8 cellular contexts compared by ENCODE assay signal in genomic region chr1:27145934-27146354, GRCh38. TPM values are rescaled to one million over a fixed set of nuclear protein-coding genes. Genes with fewer than 3 reads are reported as not detected.
DNase-seq lines count a peak whose midpoint lies in the region; ATAC-seq and TF ChIP-seq lines count a peak whose summit lies in the region.

No MANE protein-coding gene starts in this region.

- no peaks in the 10 kb centered on the region for H3K9me2 ChIP-seq in SK-N-SH

- H3F3A ChIP-seq in SK-N-SH (replicated peaks; ENCODE audit: insufficient read depth): peaks cover 28% of the 10 kb centered on the region

- H3K27me3 ChIP-seq in SK-N-SH (ENCODE audit: insufficient read depth) (no peaks in the 10 kb centered on the region), sigmoid colon (no peaks in the 10 kb centered on the region)
- H3K27me3 ChIP-seq in naive thymus-derived CD4-positive, alpha-beta T cell (ENCODE audit: control insufficient read depth in 2 of 2, insufficient read depth in 2 of 2, low read length in 2 of 2): no peaks in the 10 kb centered on the region

- intact Hi-C loops in head of caudate nucleus (cut with DNase I) (no loop called here), sigmoid colon (cut with DNase I) (no loop called here)
- intact Hi-C loops in naive thymus-derived CD4-positive, alpha-beta T cell (cut with micrococcal nuclease): no loop called here

- peak overlapping the region; percentile 60; the same call in 1 of the 2 replicates for H2AFZ ChIP-seq in SK-N-SH (ENCODE audit: low read depth)

- H3K4me3 ChIP-seq in SK-N-SH (ENCODE audit: low read depth in 2 of 2, low read length in 1 of 2): no peak overlapping the region
- no peak overlapping the region for H3K4me3 ChIP-seq in sigmoid colon
- no peak overlapping the region for H3K4me3 ChIP-seq in naive thymus-derived CD4-positive, alpha-beta T cell (ENCODE audit: low read length)

- WGBS in SK-N-SH (ENCODE audit: low lambda C conversion rate): 9% methylated on average over 6 of the region's 7 CpGs
- 86 to 90% methylated on average over 7 of the region's 7 CpGs for WGBS in sigmoid colon, 2 donors

- peak overlapping the region in 2 of 9 donors; percentile 15 to 36 for H3K27ac Mint-ChIP-seq in naive thymus-derived CD4-positive, alpha-beta T cell

- H3K4me2 ChIP-seq in SK-N-SH: peak overlapping the region; percentile 70

- peak overlapping the region; percentile 82 to 91; a peak in 3 of 4 replicates for H3K27ac ChIP-seq in SK-N-SH (ENCODE audit: low read depth in 2 of 2, low read length in 1 of 2)
- peak overlapping the region; percentile 67 to 89 (median 84) for H3K27ac ChIP-seq in sigmoid colon
- H3K27ac ChIP-seq in naive thymus-derived CD4-positive, alpha-beta T cell (ENCODE audit: low read depth, low read length): no peak overlapping the region

- DNase-seq in GM03348 (ENCODE audit: low spot score) (peak; percentile 86), SK-N-SH (no peak), head of caudate nucleus (peak in 37 of 42 donors; percentile 31 to 91 (median 71)), sigmoid colon (peak; percentile 79), DMS114 treated with DMSO at 0.1 percent for 48 hours (lab: John Stamatoyannopoulos, UW; ENCODE audit: unreplicated experiment) (no peak), NCI-H2107 (lab: John Stamatoyannopoulos, UW) (no peak), NCI-H524 treated with DMSO at 0.1 percent for 48 hours (lab: John Stamatoyannopoulos, UW) (no peak)
- no peak for DNase-seq in naive thymus-derived CD4-positive, alpha-beta T cell

- H3K36me3 Mint-ChIP-seq in naive thymus-derived CD4-positive, alpha-beta T cell: peaks cover 0 to 10% (median 6%) of the 10 kb centered on the region in 5 donors

- CTCF ChIA-PET in SK-N-SH (lab: Yijun Ruan, JAX): interaction anchor here (0.7 to 2.2 kb wide), 6 partner anchors 9 to 138 kb away, joined by 3 to 8 read pairs (median 3); partner anchors contain the start of gene SLC9A1
- CTCF ChIA-PET in naive thymus-derived CD4-positive, alpha-beta T cell (lab: Charles Lee): interaction anchor here (0.9 to 2.1 kb wide), 3 partner anchors 9 to 16 kb away, joined by 3 to 9 read pairs (median 6); partner anchors contain the start of gene SLC9A1

- peak in 1 of 2 experiments; percentile 72; a peak in 2 of 4 replicates for TF ChIP-seq EP300 in SK-N-SH (IDR thresholded peaks at IDR 0.05; ENCODE audit: borderline replicate concordance in 1 of 2, low read depth in 1 of 2, low read length in 1 of 2)
- TF ChIP-seq EP300 in sigmoid colon (IDR thresholded peaks at IDR 0.05): no peak

- no peak for TF ChIP-seq RAD21 in SK-N-SH (IDR thresholded peaks at IDR 0.05; ENCODE audit: low read length)

- TF ChIP-seq CTCF in SK-N-SH (IDR thresholded peaks at IDR 0.05) (no peak), sigmoid colon (IDR thresholded peaks at IDR 0.05) (no peak)

- peaks cover 0 to 2% (median 0%) of the 10 kb centered on the region in 11 donors for H3K9me3 Mint-ChIP-seq in naive thymus-derived CD4-positive, alpha-beta T cell

- POLR2A ChIA-PET in SK-N-SH (lab: Yijun Ruan, JAX): interaction anchor here (1.2 to 1.9 kb wide), 2 partner anchors 9 to 11 kb away, joined by 6 read pairs; partner anchors contain the start of gene SLC9A1
- POLR2A ChIA-PET in naive thymus-derived CD4-positive, alpha-beta T cell (lab: Charles Lee): interaction anchor here (1.5 to 14.4 kb wide), 3 partner anchors 6 to 33 kb away, joined by 3 to 202 read pairs (median 4); partner anchors contain the start of gene SLC9A1

- no peaks in the 10 kb centered on the region for H3K27me3 Mint-ChIP-seq in naive thymus-derived CD4-positive, alpha-beta T cell

- no peaks in the 10 kb centered on the region for H4K20me1 ChIP-seq in SK-N-SH (ENCODE audit: insufficient read depth)

- TF ChIP-seq POLR2A in sigmoid colon (IDR thresholded peaks at IDR 0.05): no peak

- no peak overlapping the region for H3K4me3 Mint-ChIP-seq in naive thymus-derived CD4-positive, alpha-beta T cell

- H3K9me3 ChIP-seq in SK-N-SH (no peaks in the 10 kb centered on the region), sigmoid colon (no peaks in the 10 kb centered on the region)
- H3K9me3 ChIP-seq in naive thymus-derived CD4-positive, alpha-beta T cell (ENCODE audit: control insufficient read depth in 2 of 3, low read length in 3 of 3): no peaks in the 10 kb centered on the region

- peaks cover 81% of the 10 kb centered on the region for H3K79me2 ChIP-seq in SK-N-SH (ENCODE audit: insufficient read depth)

- peaks cover 41 to 80% (median 63%) of the 10 kb centered on the region in 7 donors for H3K4me1 Mint-ChIP-seq in naive thymus-derived CD4-positive, alpha-beta T cell

- H3K9ac ChIP-seq in SK-N-SH: peak overlapping the region; percentile 50

- H3K36me3 ChIP-seq in SK-N-SH (replicated peaks in 1 of 2; ENCODE audit: control insufficient read depth in 1 of 2, insufficient read depth in 2 of 2, low read length in 1 of 2): no peaks in the 10 kb centered on the region
- H3K36me3 ChIP-seq in sigmoid colon: no peaks in the 10 kb centered on the region
- peaks cover 0 to 4% (median 0%) of the 10 kb centered on the region in 3 experiments for H3K36me3 ChIP-seq in naive thymus-derived CD4-positive, alpha-beta T cell (ENCODE audit: control insufficient read depth in 2 of 3, insufficient read depth in 3 of 3, low read length in 3 of 3)

- no peak for ATAC-seq in naive thymus-derived CD4-positive, alpha-beta T cell

- H3K4me1 ChIP-seq in SK-N-SH (ENCODE audit: control insufficient read depth in 1 of 2, insufficient read depth in 2 of 2, low read depth in 1 of 2, low read length in 1 of 2) (peaks cover 32 to 59% of the 10 kb centered on the region in 2 experiments; a peak in 3 of 4 replicates), sigmoid colon (peaks cover 0 to 94% (median 74%) of the 10 kb centered on the region in 4 donors)
- peaks cover 0 to 28% of the 10 kb centered on the region in 2 donors for H3K4me1 ChIP-seq in naive thymus-derived CD4-positive, alpha-beta T cell (ENCODE audit: control insufficient read depth in 2 of 2, insufficient read depth in 2 of 2, low read length in 2 of 2)

TF ChIP-seq in SK-N-SH, 30 proteins besides CTCF, POLR2A, EP300 and RAD21 (continues in another document):
- TF ChIP-seq PBX3 (IDR thresholded peaks at IDR 0.05): peak; percentile 82
- TF ChIP-seq MXI1 (IDR thresholded peaks at IDR 0.05; ENCODE audit: low read depth, low read length): no peak
- TF ChIP-seq JUND (IDR thresholded peaks at IDR 0.05): peak; percentile 80; the same call in 1 of the 2 replicates
- TF ChIP-seq TEAD4 (IDR thresholded peaks at IDR 0.05; ENCODE audit: borderline replicate concordance, insufficient read depth): peak; percentile 65; the same call in 1 of the 2 replicates
- TF ChIP-seq TCF12 (IDR thresholded peaks at IDR 0.05): peak; percentile 89
- TF ChIP-seq FOSL2 (IDR thresholded peaks at IDR 0.05; ENCODE audit: borderline replicate concordance, low read depth): peak; percentile 93
- peak; percentile 58; the same call in 1 of the 2 replicates for TF ChIP-seq SIN3A (IDR thresholded peaks at IDR 0.05; ENCODE audit: borderline replicate concordance, low read depth, low read length)
- peak; percentile 47; the same call in 1 of the 2 replicates for TF ChIP-seq TAF1 (IDR thresholded peaks at IDR 0.05; ENCODE audit: borderline replicate concordance, low read depth, low read length)
- TF ChIP-seq IRF3 (IDR thresholded peaks at IDR 0.05; ENCODE audit: low read depth, low read length): no peak
- 0 out of 2 replicates have a peak, but pooled peaks have one; percentile 53 for TF ChIP-seq YY1 (IDR thresholded peaks at IDR 0.05; ENCODE audit: low read depth)
- peak; percentile 87 for TF ChIP-seq MAX (IDR thresholded peaks at IDR 0.05; ENCODE audit: low read depth)
- TF ChIP-seq NFIC (IDR thresholded peaks at IDR 0.05; ENCODE audit: borderline replicate concordance): peak; percentile 68; the same call in 1 of the 2 replicates
- no peak for TF ChIP-seq GABPA (IDR thresholded peaks at IDR 0.05; ENCODE audit: low read depth)

RNA-seq across cellular contexts. Expression of gene SLC9A1, which starts 9.0 kb away (rescaled TPM):
- polyA plus RNA-seq in SK-N-SH (2012; rRNA removed): 5.6 and 11.4 TPM in 2 replicates
- 7.0 and 9.2 TPM in 2 replicates for polyA plus RNA-seq in SK-N-SH (2012; cell fraction: cytosol; rRNA removed)
- 10.7 and 14.3 TPM in 2 replicates for polyA plus RNA-seq in SK-N-SH (2012; cell fraction: nucleus; rRNA removed)
- 10 to 100 TPM; 11.4 to 25.2 (median 13.3) TPM for total RNA-seq in sigmoid colon
- 10 to 100 TPM in 2 of 3 donors, 1 to 10 TPM in 1; 6.0 to 64.4 (median 10.6) TPM for polyA plus RNA-seq in sigmoid colon
- 10 to 100 TPM; 13.2 to 25.7 (median 21.1) TPM for total RNA-seq in naive thymus-derived CD4-positive, alpha-beta T cell
- polyA plus RNA-seq in naive thymus-derived CD4-positive, alpha-beta T cell: 10 to 100 TPM in 1 of 2 donors, 1 to 10 TPM in 1; 7.1 to 18.2 TPM

Comparison
In these comparisons a context has a peak if more than half of its experiments do, and no peak if none do; other contexts are left out.
1. DNase-seq: peak in GM03348 (single experiment), head of caudate nucleus (37 of 42) and sigmoid colon (single experiment); none in SK-N-SH (single experiment), DMS114 treated with DMSO at 0.1 percent for 48 hours (single experiment), naive thymus-derived CD4-positive, alpha-beta T cell (0 of 9), NCI-H2107 (single experiment) and NCI-H524 treated with DMSO at 0.1 percent for 48 hours (single experiment).